In genomic region chr6:6654599-6655575, GRCh38 we compare ENCODE assay signal across 9 cellular contexts.
DNase-seq lines count a peak whose midpoint lies in the region; ATAC-seq and TF ChIP-seq lines count a peak whose summit lies in the region.
"Had no signal": no experiment of that assay in that cellular context is flagged by ENCODE, and none has a peak within 500 bp of the region (broad histone marks: within the 10 kb centered on the region; RNA-seq: fewer than 3 reads in every experiment).

No MANE protein-coding gene starts in this region.

- no peak for TF ChIP-seq CTCF in activated CD8-positive, alpha-beta T cell treated with anti-CD3 and anti-CD28 coated beads for 36 hours (IDR thresholded peaks at IDR 0.05)

- H3K27me3 Mint-ChIP-seq in activated CD8-positive, alpha-beta T cell treated with anti-CD3 and anti-CD28 coated beads for 36 hours = no peaks in the 10 kb centered on the region

- H3K9me3 Mint-ChIP-seq in activated CD8-positive, alpha-beta T cell treated with anti-CD3 and anti-CD28 coated beads for 36 hours = no peaks in the 10 kb centered on the region

- peak; percentile 68 for ATAC-seq in activated CD8-positive, alpha-beta T cell treated with anti-CD3 and anti-CD28 coated beads for 36 hours
- ATAC-seq in Right ventricle myocardium superior (ENCODE audit: poor library complexity) (peak; percentile 81), HG03280 (IDR thresholded peaks at IDR 0.05; ENCODE audit: unreplicated experiment) (no peak), GM21576 (IDR thresholded peaks at IDR 0.05; ENCODE audit: unreplicated experiment) (no peak)
- ATAC-seq: left colon had no signal

- H3K36me3 Mint-ChIP-seq in activated CD8-positive, alpha-beta T cell treated with anti-CD3 and anti-CD28 coated beads for 36 hours (ENCODE audit: low read depth) = peaks cover 16% of the 10 kb centered on the region

- intact Hi-C loops in activated CD8-positive, alpha-beta T cell treated with anti-CD3 and anti-CD28 coated beads for 36 hours (cut with micrococcal nuclease) = loop anchor here (5.0 kb wide), 1 partner anchor 93 kb away; no protein-coding TSS in a partner anchor
- intact Hi-C loops in Right ventricle myocardium superior (cut with DNase I) = no loop called here

- H3K27ac Mint-ChIP-seq in activated CD8-positive, alpha-beta T cell treated with anti-CD3 and anti-CD28 coated beads for 36 hours = peak overlapping the region; percentile 98

- POLR2A ChIA-PET in activated CD8-positive, alpha-beta T cell treated with anti-CD3 and anti-CD28 coated beads for 36 hours (lab: Charles Lee) = interaction anchor here (0.9 kb wide), 1 partner anchor 45 kb away, joined by 4 read pairs; no protein-coding TSS in a partner anchor

- CTCF ChIA-PET in activated CD8-positive, alpha-beta T cell treated with anti-CD3 and anti-CD28 coated beads for 36 hours (lab: Charles Lee) = interaction anchor here (3.8 kb wide), 1 partner anchor 21 kb away, joined by 15 read pairs; no protein-coding TSS in a partner anchor

- peak overlapping the region; percentile 39 for H3K4me3 Mint-ChIP-seq in activated CD8-positive, alpha-beta T cell treated with anti-CD3 and anti-CD28 coated beads for 36 hours

- DNase-seq in H4 (ENCODE audit: low spot score) (peak; percentile 23), Right ventricle myocardium superior (peak; percentile 55), DMS114 treated with DMSO at 0.1 percent for 48 hours (lab: John Stamatoyannopoulos, UW; ENCODE audit: unreplicated experiment) (no peak), HPDE6-E6E7 (ENCODE audit: extremely low spot score) (no peak)
- peak; percentile 72 for DNase-seq in activated CD8-positive, alpha-beta T cell treated with anti-CD3 and anti-CD28 coated beads for 36 hours
- peak; percentile 25 for DNase-seq in stimulated activated CD4-positive, alpha-beta T cell treated with anti-CD3 and anti-CD28 coated beads, Interleukin-4, amount 100 ng/mL, for 1 hour
- DNase-seq: left colon had no signal

- peaks cover 76% of the 10 kb centered on the region for H3K4me1 Mint-ChIP-seq in activated CD8-positive, alpha-beta T cell treated with anti-CD3 and anti-CD28 coated beads for 36 hours (ENCODE audit: low read depth)

Comparison
In these comparisons a context has a peak if more than half of its experiments do, and no peak if none do; other contexts are left out.
1. DNase-seq: peak in H4 (single experiment), activated CD8-positive, alpha-beta T cell treated with anti-CD3 and anti-CD28 coated beads for 36 hours (single experiment), Right ventricle myocardium superior (single experiment) and stimulated activated CD4-positive, alpha-beta T cell treated with anti-CD3 and anti-CD28 coated beads, Interleukin-4, amount 100 ng/mL, for 1 hour (single experiment); none in DMS114 treated with DMSO at 0.1 percent for 48 hours (single experiment) and HPDE6-E6E7 (single experiment).
2. ATAC-seq: peak in activated CD8-positive, alpha-beta T cell treated with anti-CD3 and anti-CD28 coated beads for 36 hours (single experiment) and Right ventricle myocardium superior (single experiment); none in HG03280 (single experiment) and GM21576 (single experiment).